Comparison of ENCODE assay signal across 31 cellular contexts in genomic region chr1:92262516-92262915, GRCh38. TPM values are rescaled to one million over a fixed set of nuclear protein-coding genes. Genes with fewer than 3 reads are reported as not detected.
"Had no signal": no experiment of that assay in that cellular context is flagged by ENCODE, and none has a peak within 500 bp of the region (broad histone marks: within the 10 kb centered on the region; RNA-seq: fewer than 3 reads in every experiment).

No MANE protein-coding gene starts in this region.

- H3K27ac ChIP-seq: ascending aorta, breast epithelium, dorsolateral prefrontal cortex had no signal

- H3K4me1 ChIP-seq: ascending aorta, breast epithelium had no signal

- H3K36me3 ChIP-seq: breast epithelium had no signal

- H3K4me3 Mint-ChIP-seq: activated CD4-positive, alpha-beta memory T cell treated with anti-CD3 and anti-CD28 coated beads, Interleukin-2, amount 10 ng/mL, durations not matched to agents 7 days and 5 days; activated CD4-positive, alpha-beta T cell treated with anti-CD3 and anti-CD28 coated beads for 36 hours; activated CD4-positive, alpha-beta T cell treated with anti-CD3 and anti-CD28 coated beads, Interleukin-2, amount 10 ng/mL, durations not matched to agents 24 days and 14 days; activated naive CD4-positive, alpha-beta T cell treated with anti-CD3 and anti-CD28 coated beads, Interleukin-2, amount 10 ng/mL, durations not matched to agents 7 days and 5 days; activated naive CD8-positive, alpha-beta T cell treated with anti-CD3 and anti-CD28 coated beads, Interleukin-2, amount 10 ng/mL, durations not matched to agents 7 days and 5 days; activated T-cell treated with anti-CD3 and anti-CD28 coated beads, Interleukin-2, amount 50 U/mL, for 24 hours; activated T-cell treated with anti-CD3 and anti-CD28 coated beads, Interleukin-2, amount 50 U/mL, for 72 hours; brain; endodermal cell had no signal

- H3K27me3 Mint-ChIP-seq: activated CD4-positive, alpha-beta memory T cell treated with anti-CD3 and anti-CD28 coated beads, Interleukin-2, amount 10 ng/mL, durations not matched to agents 7 days and 5 days; activated CD4-positive, alpha-beta T cell treated with anti-CD3 and anti-CD28 coated beads for 36 hours; activated CD4-positive, alpha-beta T cell treated with anti-CD3 and anti-CD28 coated beads, Interleukin-2, amount 10 ng/mL, durations not matched to agents 24 days and 14 days; activated naive CD4-positive, alpha-beta T cell treated with anti-CD3 and anti-CD28 coated beads, Interleukin-2, amount 10 ng/mL, durations not matched to agents 7 days and 5 days; activated naive CD8-positive, alpha-beta T cell treated with anti-CD3 and anti-CD28 coated beads, Interleukin-2, amount 10 ng/mL, durations not matched to agents 7 days and 5 days; activated T-cell treated with anti-CD3 and anti-CD28 coated beads, Interleukin-2, amount 50 U/mL, for 24 hours; brain had no signal

- H3K27ac Mint-ChIP-seq: activated CD4-positive, alpha-beta memory T cell treated with anti-CD3 and anti-CD28 coated beads, Interleukin-2, amount 10 ng/mL, durations not matched to agents 7 days and 5 days; activated CD4-positive, alpha-beta T cell treated with anti-CD3 and anti-CD28 coated beads for 36 hours; activated CD4-positive, alpha-beta T cell treated with anti-CD3 and anti-CD28 coated beads, Interleukin-2, amount 10 ng/mL, durations not matched to agents 24 days and 14 days; activated naive CD4-positive, alpha-beta T cell treated with anti-CD3 and anti-CD28 coated beads, Interleukin-2, amount 10 ng/mL, durations not matched to agents 7 days and 5 days; activated naive CD4-positive, alpha-beta T cell treated with anti-CD3 and anti-CD28 coated beads, Interleukin-2, amount 50 U/mL, for 72 hours; activated naive CD8-positive, alpha-beta T cell treated with anti-CD3 and anti-CD28 coated beads, Interleukin-2, amount 10 ng/mL, durations not matched to agents 7 days and 5 days; activated T-cell treated with anti-CD3 and anti-CD28 coated beads, Interleukin-2, amount 50 U/mL, for 24 hours; activated T-cell treated with anti-CD3 and anti-CD28 coated beads, Interleukin-2, amount 50 U/mL, for 72 hours; brain; endodermal cell had no signal

- DNase-seq: activated CD4-positive, alpha-beta memory T cell treated with anti-CD3 and anti-CD28 coated beads, Interleukin-2, amount 10 ng/mL, durations not matched to agents 7 days and 5 days; activated CD4-positive, alpha-beta T cell treated with anti-CD3 and anti-CD28 coated beads for 36 hours; activated CD4-positive, alpha-beta T cell treated with anti-CD3 and anti-CD28 coated beads, Interleukin-2, amount 10 ng/mL, durations not matched to agents 24 days and 14 days; activated CD4-positive, alpha-beta T cell treated with anti-CD3 and anti-CD28 coated beads, Interleukin-2, amount 50 U/mL, for 4 hours; activated CD4-positive, CD25-positive, alpha-beta regulatory T cell; activated CD4-positive, CD25-positive, alpha-beta regulatory T cell treated with anti-CD3 and anti-CD28 coated beads, Interleukin-2, amount 50 U/mL, for 72 hours; activated CD8-positive, alpha-beta memory T cell treated with anti-CD3 and anti-CD28 coated beads, Interleukin-2, amount 50 U/mL, for 48 hours; activated gamma-delta T cell; activated naive CD4-positive, alpha-beta T cell; activated naive CD4-positive, alpha-beta T cell treated with anti-CD3 and anti-CD28 coated beads, Interleukin-2, amount 10 ng/mL, durations not matched to agents 7 days and 5 days; activated naive CD8-positive, alpha-beta T cell treated with anti-CD3 and anti-CD28 coated beads, Interleukin-2, amount 10 ng/mL, durations not matched to agents 7 days and 5 days; activated T-cell treated with anti-CD3 and anti-CD28 coated beads for 4 hours; activated T-cell treated with anti-CD3 and anti-CD28 coated beads, Interleukin-2, amount 50 U/mL, for 24 hours; activated T-cell treated with anti-CD3 and anti-CD28 coated beads, Interleukin-2, amount 50 U/mL, for 72 hours; cortex of kidney; dorsolateral prefrontal cortex; effector memory CD4-positive, alpha-beta T cell; endodermal cell; foreskin fibroblast; head of caudate nucleus; T-helper 2 cell had no signal

- H3K4me1 Mint-ChIP-seq: activated CD4-positive, alpha-beta memory T cell treated with anti-CD3 and anti-CD28 coated beads, Interleukin-2, amount 10 ng/mL, durations not matched to agents 7 days and 5 days; activated CD4-positive, alpha-beta T cell treated with anti-CD3 and anti-CD28 coated beads, Interleukin-2, amount 10 ng/mL, durations not matched to agents 24 days and 14 days; activated naive CD4-positive, alpha-beta T cell treated with anti-CD3 and anti-CD28 coated beads, Interleukin-2, amount 10 ng/mL, durations not matched to agents 7 days and 5 days; activated naive CD8-positive, alpha-beta T cell treated with anti-CD3 and anti-CD28 coated beads, Interleukin-2, amount 10 ng/mL, durations not matched to agents 7 days and 5 days; brain; endodermal cell had no signal

- H3K9me3 Mint-ChIP-seq: activated CD4-positive, alpha-beta memory T cell treated with anti-CD3 and anti-CD28 coated beads, Interleukin-2, amount 10 ng/mL, durations not matched to agents 7 days and 5 days; activated CD4-positive, alpha-beta T cell treated with anti-CD3 and anti-CD28 coated beads, Interleukin-2, amount 10 ng/mL, durations not matched to agents 24 days and 14 days; activated naive CD4-positive, alpha-beta T cell treated with anti-CD3 and anti-CD28 coated beads, Interleukin-2, amount 10 ng/mL, durations not matched to agents 7 days and 5 days; activated naive CD4-positive, alpha-beta T cell treated with anti-CD3 and anti-CD28 coated beads, Interleukin-2, amount 50 U/mL, for 72 hours; activated naive CD8-positive, alpha-beta T cell treated with anti-CD3 and anti-CD28 coated beads, Interleukin-2, amount 10 ng/mL, durations not matched to agents 7 days and 5 days; activated T-cell treated with anti-CD3 and anti-CD28 coated beads, Interleukin-2, amount 50 U/mL, for 72 hours had no signal

- H3K4me3 ChIP-seq: ascending aorta, breast epithelium, dorsolateral prefrontal cortex had no signal

- H3K9me3 ChIP-seq: ascending aorta, breast epithelium had no signal

- H3K27me3 ChIP-seq: ascending aorta, breast epithelium, dorsolateral prefrontal cortex had no signal

RNA-seq across cellular contexts. Expression of gene C1orf146, which starts 44.8 kb away (rescaled TPM):
- total RNA-seq: activated CD4-positive, alpha-beta memory T cell treated with anti-CD3 and anti-CD28 coated beads, Interleukin-2, amount 10 ng/mL, durations not matched to agents 7 days and 5 days; activated CD4-positive, alpha-beta T cell treated with anti-CD3 and anti-CD28 coated beads for 36 hours; activated CD4-positive, alpha-beta T cell treated with anti-CD3 and anti-CD28 coated beads, Interleukin-2, amount 10 ng/mL, durations not matched to agents 24 days and 14 days; activated naive CD4-positive, alpha-beta T cell treated with anti-CD3 and anti-CD28 coated beads, Interleukin-2, amount 50 U/mL, for 72 hours; activated naive CD8-positive, alpha-beta T cell treated with anti-CD3 and anti-CD28 coated beads, Interleukin-2, amount 10 ng/mL, durations not matched to agents 7 days and 5 days; activated T-cell treated with anti-CD3 and anti-CD28 coated beads, Interleukin-2, amount 50 U/mL, for 72 hours; ascending aorta; breast epithelium; cardiac septum; chondrocyte; endodermal cell; epithelial cell of proximal tubule; esophagus mucosa; frontal cortex; T-helper 1 cell treated with Interleukin-12 subunit alpha and Interleukin-12 subunit beta and Interleukin-4 antibody, amounts not matched to agents 30 ng/mL and 1 ng/mL, for 36 hours had no signal
